1 cellular context compared by ENCODE assay signal in the genomic region with DNA sequence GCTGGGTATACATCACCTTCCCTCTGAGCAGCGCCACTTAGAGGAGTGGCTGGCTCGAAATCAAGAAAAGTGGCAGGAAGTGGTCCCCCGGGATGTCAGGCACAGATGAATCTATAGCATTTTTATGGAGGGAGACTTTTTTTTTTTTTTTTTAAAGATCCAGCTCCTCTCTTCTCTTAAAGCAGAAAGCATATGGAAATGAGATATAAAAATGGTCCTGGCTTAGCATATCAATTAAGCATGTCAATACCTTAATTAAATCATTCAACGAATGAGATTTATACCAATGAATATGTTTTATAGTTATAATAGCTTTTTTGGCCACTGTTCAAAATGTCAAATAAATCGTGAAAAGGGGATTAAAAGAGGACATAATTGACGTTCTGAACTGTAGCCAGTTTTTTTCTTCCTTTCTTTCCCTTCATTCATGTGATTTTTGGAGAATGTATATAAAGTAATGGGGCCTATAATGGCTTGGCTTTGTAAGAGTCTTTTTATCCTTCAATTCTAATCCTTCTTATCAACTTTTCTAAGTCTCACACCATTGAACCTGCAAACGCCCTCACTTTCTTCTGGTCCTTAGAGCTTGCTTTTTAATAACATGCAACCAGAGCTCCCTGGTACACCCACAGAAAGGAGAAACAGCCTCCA.
TF ChIP-seq lines count a peak whose summit lies in the region.

No MANE protein-coding gene starts in this region.

TF ChIP-seq in WTC11, 78 proteins besides CTCF, POLR2A, EP300 and RAD21 (continued from another document):
- TF ChIP-seq, protein P1, sequence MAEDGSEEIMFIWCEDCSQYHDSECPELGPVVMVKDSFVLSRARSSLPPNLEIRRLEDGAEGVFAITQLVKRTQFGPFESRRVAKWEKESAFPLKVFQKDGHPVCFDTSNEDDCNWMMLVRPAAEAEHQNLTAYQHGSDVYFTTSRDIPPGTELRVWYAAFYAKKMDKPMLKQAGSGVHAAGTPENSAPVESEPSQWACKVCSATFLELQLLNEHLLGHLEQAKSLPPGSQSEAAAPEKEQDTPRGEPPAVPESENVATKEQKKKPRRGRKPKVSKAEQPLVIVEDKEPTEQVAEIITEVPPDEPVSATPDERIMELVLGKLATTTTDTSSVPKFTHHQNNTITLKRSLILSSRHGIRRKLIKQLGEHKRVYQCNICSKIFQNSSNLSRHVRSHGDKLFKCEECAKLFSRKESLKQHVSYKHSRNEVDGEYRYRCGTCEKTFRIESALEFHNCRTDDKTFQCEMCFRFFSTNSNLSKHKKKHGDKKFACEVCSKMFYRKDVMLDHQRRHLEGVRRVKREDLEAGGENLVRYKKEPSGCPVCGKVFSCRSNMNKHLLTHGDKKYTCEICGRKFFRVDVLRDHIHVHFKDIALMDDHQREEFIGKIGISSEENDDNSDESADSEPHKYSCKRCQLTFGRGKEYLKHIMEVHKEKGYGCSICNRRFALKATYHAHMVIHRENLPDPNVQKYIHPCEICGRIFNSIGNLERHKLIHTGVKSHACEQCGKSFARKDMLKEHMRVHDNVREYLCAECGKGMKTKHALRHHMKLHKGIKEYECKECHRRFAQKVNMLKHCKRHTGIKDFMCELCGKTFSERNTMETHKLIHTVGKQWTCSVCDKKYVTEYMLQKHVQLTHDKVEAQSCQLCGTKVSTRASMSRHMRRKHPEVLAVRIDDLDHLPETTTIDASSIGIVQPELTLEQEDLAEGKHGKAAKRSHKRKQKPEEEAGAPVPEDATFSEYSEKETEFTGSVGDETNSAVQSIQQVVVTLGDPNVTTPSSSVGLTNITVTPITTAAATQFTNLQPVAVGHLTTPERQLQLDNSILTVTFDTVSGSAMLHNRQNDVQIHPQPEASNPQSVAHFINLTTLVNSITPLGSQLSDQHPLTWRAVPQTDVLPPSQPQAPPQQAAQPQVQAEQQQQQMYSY (CRISPR knock-in tag; IDR thresholded peaks at IDR 0.05) = no peak
- TF ChIP-seq, protein P2, sequence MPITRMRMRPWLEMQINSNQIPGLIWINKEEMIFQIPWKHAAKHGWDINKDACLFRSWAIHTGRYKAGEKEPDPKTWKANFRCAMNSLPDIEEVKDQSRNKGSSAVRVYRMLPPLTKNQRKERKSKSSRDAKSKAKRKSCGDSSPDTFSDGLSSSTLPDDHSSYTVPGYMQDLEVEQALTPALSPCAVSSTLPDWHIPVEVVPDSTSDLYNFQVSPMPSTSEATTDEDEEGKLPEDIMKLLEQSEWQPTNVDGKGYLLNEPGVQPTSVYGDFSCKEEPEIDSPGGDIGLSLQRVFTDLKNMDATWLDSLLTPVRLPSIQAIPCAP (CRISPR knock-in tag; IDR thresholded peaks at IDR 0.05) = no peak
- no peak for TF ChIP-seq FOXJ3 (CRISPR knock-in tag; IDR thresholded peaks at IDR 0.05; ENCODE audit: borderline replicate concordance)
- TF ChIP-seq, protein P3, sequence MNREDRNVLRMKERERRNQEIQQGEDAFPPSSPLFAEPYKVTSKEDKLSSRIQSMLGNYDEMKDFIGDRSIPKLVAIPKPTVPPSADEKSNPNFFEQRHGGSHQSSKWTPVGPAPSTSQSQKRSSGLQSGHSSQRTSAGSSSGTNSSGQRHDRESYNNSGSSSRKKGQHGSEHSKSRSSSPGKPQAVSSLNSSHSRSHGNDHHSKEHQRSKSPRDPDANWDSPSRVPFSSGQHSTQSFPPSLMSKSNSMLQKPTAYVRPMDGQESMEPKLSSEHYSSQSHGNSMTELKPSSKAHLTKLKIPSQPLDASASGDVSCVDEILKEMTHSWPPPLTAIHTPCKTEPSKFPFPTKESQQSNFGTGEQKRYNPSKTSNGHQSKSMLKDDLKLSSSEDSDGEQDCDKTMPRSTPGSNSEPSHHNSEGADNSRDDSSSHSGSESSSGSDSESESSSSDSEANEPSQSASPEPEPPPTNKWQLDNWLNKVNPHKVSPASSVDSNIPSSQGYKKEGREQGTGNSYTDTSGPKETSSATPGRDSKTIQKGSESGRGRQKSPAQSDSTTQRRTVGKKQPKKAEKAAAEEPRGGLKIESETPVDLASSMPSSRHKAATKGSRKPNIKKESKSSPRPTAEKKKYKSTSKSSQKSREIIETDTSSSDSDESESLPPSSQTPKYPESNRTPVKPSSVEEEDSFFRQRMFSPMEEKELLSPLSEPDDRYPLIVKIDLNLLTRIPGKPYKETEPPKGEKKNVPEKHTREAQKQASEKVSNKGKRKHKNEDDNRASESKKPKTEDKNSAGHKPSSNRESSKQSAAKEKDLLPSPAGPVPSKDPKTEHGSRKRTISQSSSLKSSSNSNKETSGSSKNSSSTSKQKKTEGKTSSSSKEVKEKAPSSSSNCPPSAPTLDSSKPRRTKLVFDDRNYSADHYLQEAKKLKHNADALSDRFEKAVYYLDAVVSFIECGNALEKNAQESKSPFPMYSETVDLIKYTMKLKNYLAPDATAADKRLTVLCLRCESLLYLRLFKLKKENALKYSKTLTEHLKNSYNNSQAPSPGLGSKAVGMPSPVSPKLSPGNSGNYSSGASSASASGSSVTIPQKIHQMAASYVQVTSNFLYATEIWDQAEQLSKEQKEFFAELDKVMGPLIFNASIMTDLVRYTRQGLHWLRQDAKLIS (CRISPR knock-in tag; IDR thresholded peaks at IDR 0.05; ENCODE audit: borderline replicate concordance) = no peak
- TF ChIP-seq ETV6 (CRISPR knock-in tag; IDR thresholded peaks at IDR 0.05) = no peak
- no peak for TF ChIP-seq NR2C2 (CRISPR knock-in tag; IDR thresholded peaks at IDR 0.05)
- TF ChIP-seq ZNF121 (CRISPR knock-in tag; IDR thresholded peaks at IDR 0.05) = no peak
- TF ChIP-seq, protein P4, sequence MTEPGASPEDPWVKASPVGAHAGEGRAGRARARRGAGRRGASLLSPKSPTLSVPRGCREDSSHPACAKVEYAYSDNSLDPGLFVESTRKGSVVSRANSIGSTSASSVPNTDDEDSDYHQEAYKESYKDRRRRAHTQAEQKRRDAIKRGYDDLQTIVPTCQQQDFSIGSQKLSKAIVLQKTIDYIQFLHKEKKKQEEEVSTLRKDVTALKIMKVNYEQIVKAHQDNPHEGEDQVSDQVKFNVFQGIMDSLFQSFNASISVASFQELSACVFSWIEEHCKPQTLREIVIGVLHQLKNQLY (CRISPR knock-in tag; IDR thresholded peaks at IDR 0.05) = no peak
- TF ChIP-seq ZNF317 (CRISPR knock-in tag; IDR thresholded peaks at IDR 0.05; ENCODE audit: borderline replicate concordance, low read depth) = no peak
- TF ChIP-seq, protein P5, sequence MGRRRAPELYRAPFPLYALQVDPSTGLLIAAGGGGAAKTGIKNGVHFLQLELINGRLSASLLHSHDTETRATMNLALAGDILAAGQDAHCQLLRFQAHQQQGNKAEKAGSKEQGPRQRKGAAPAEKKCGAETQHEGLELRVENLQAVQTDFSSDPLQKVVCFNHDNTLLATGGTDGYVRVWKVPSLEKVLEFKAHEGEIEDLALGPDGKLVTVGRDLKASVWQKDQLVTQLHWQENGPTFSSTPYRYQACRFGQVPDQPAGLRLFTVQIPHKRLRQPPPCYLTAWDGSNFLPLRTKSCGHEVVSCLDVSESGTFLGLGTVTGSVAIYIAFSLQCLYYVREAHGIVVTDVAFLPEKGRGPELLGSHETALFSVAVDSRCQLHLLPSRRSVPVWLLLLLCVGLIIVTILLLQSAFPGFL (CRISPR knock-in tag; IDR thresholded peaks at IDR 0.05; ENCODE audit: borderline replicate concordance) = no peak
- no peak for TF ChIP-seq SOX15 (CRISPR knock-in tag; IDR thresholded peaks at IDR 0.05)
